Comparison of ENCODE assay signal across 11 cellular contexts in genomic region chr5:150619359-150620230, GRCh38. TPM values are rescaled to one million over a fixed set of nuclear protein-coding genes. Genes with fewer than 3 reads are reported as not detected.
DNase-seq lines count a peak whose midpoint lies in the region; ATAC-seq and TF ChIP-seq lines count a peak whose summit lies in the region.
"Had no signal": no experiment of that assay in that cellular context is flagged by ENCODE, and none has a peak within 500 bp of the region (broad histone marks: within the 10 kb centered on the region; RNA-seq: fewer than 3 reads in every experiment).

No MANE protein-coding gene starts in this region.

- H3K36me3 ChIP-seq in colonic mucosa (no peaks in the 10 kb centered on the region), hepatocyte (replicated peaks; ENCODE audit: insufficient read depth, low read depth) (no peaks in the 10 kb centered on the region), smooth muscle cell (ENCODE audit: low read depth) (no peaks in the 10 kb centered on the region)

- H3K9ac ChIP-seq in colonic mucosa (ENCODE audit: low read depth in 2 of 2, low read length in 2 of 2) (peak overlapping the region in 1 of 2 donors; percentile 4), smooth muscle cell (ENCODE audit: low read depth) (no peak overlapping the region)

- WGBS in hepatocyte (ENCODE audit: low lambda C conversion rate, missing lambda C conversion rate), result 69% methylated on average over 24 of the region's 24 CpGs
- WGBS in smooth muscle cell (ENCODE audit: low lambda C conversion rate), result 57% methylated on average over 24 of the region's 24 CpGs

- DNase-seq in EL (peak; percentile 64), colonic mucosa (no peak), hepatocyte (ENCODE audit: low spot score) (no peak), smooth muscle cell (lab: John Stamatoyannopoulos, UW; ENCODE audit: unreplicated experiment) (no peak), cortex of kidney (lab: John Stamatoyannopoulos, UW) (no peak), NCI-H226 (no peak), epidermal melanocyte (ENCODE audit: insufficient read length, low spot score) (no peak)
- DNase-seq: NCI-H526, nephron progenitor cell, SW 1271 had no signal

- H3K27me3 ChIP-seq in colonic mucosa (no peaks in the 10 kb centered on the region), hepatocyte (no peaks in the 10 kb centered on the region), smooth muscle cell (ENCODE audit: low read depth) (no peaks in the 10 kb centered on the region)

- intact Hi-C loops in colonic mucosa (cut with DNase I), result no loop called here

- peaks cover 16% of the 10 kb centered on the region for H3F3A ChIP-seq in smooth muscle cell (ENCODE audit: low read depth)

- H3K4me2 ChIP-seq in hepatocyte (no peak overlapping the region), smooth muscle cell (peak overlapping the region; percentile 39)

- peak overlapping the region; percentile 20 for H3K27ac ChIP-seq in colonic mucosa
- peak overlapping the region; percentile 84 for H3K27ac ChIP-seq in hepatocyte
- H3K27ac ChIP-seq in smooth muscle cell (ENCODE audit: low read depth), result peak overlapping the region; percentile 76

- no peaks in the 10 kb centered on the region for H4K20me1 ChIP-seq in hepatocyte (ENCODE audit: insufficient read depth, poor library complexity, severe bottlenecking)
- H4K20me1 ChIP-seq in smooth muscle cell (ENCODE audit: low read depth), result no peaks in the 10 kb centered on the region

- H3K4me1 ChIP-seq in colonic mucosa (peaks cover 15% of the 10 kb centered on the region), hepatocyte (ENCODE audit: insufficient read depth) (peaks cover 50% of the 10 kb centered on the region), smooth muscle cell (ENCODE audit: low read depth) (peaks cover 32% of the 10 kb centered on the region)

- no peak overlapping the region for H2AFZ ChIP-seq in hepatocyte
- no peak overlapping the region for H2AFZ ChIP-seq in smooth muscle cell (ENCODE audit: low read depth)

- H3K79me2 ChIP-seq in hepatocyte (no peaks in the 10 kb centered on the region), smooth muscle cell (ENCODE audit: low read depth) (peaks cover 5% of the 10 kb centered on the region)

- no peaks in the 10 kb centered on the region for H3K9me2 ChIP-seq in hepatocyte (replicated peaks; ENCODE audit: insufficient read depth)

- no peak for TF ChIP-seq CTCF in colonic mucosa (IDR thresholded peaks at IDR 0.05)
- no peak for TF ChIP-seq CTCF in hepatocyte (IDR thresholded peaks at IDR 0.05; ENCODE audit: poor library complexity)
- no peak for TF ChIP-seq CTCF in smooth muscle cell (IDR thresholded peaks at IDR 0.05; ENCODE audit: borderline replicate concordance, insufficient read depth, poor library complexity, severe bottlenecking)

- H3K4me3 ChIP-seq in colonic mucosa (no peak overlapping the region), hepatocyte (no peak overlapping the region), smooth muscle cell (no peak overlapping the region)

- no peak for ATAC-seq in HG02970 (IDR thresholded peaks at IDR 0.05; ENCODE audit: low FRiP score, unreplicated experiment)

- H3K9me3 ChIP-seq in colonic mucosa (no peaks in the 10 kb centered on the region), hepatocyte (ENCODE audit: low read depth) (no peaks in the 10 kb centered on the region), smooth muscle cell (replicated peaks; ENCODE audit: low read depth) (no peaks in the 10 kb centered on the region)

RNA-seq across cellular contexts. Expression of gene SYNPO, which starts 20.9 kb away (rescaled TPM):
- total RNA-seq in colonic mucosa (10 to 100 TPM; 32.4 to 62.9 TPM), hepatocyte (6.9 and 8.4 TPM in 2 replicates), smooth muscle cell (30.5 and 46.4 TPM in 2 replicates)
- polyA plus RNA-seq in hepatocyte (5.3 and 7.1 TPM in 2 replicates), smooth muscle cell (34.2 and 36.9 TPM in 2 replicates)

RNA-seq across cellular contexts. Expression of gene MYOZ3, which starts 41.5 kb away (rescaled TPM):
- total RNA-seq in colonic mucosa, result under 1 TPM; 0.12 to 0.32 TPM
- total RNA-seq in hepatocyte, result 0.92 and 1.1 TPM in 2 replicates
- 0.83 and 1.8 TPM in 2 replicates for polyA plus RNA-seq in hepatocyte
- total RNA-seq in smooth muscle cell, result 6.4 and 8.2 TPM in 2 replicates
- polyA plus RNA-seq in smooth muscle cell, result 7.9 and 12.2 TPM in 2 replicates

Comparison
In these comparisons a context has a peak if more than half of its experiments do, and no peak if none do; other contexts are left out.
1. H3K27ac ChIP-seq: peak in every context shown above with its lines; median percentile 84 in hepatocyte; 76 in smooth muscle cell; 20 in colonic mucosa.